8 cellular contexts compared by ENCODE assay signal in the genomic region with DNA sequence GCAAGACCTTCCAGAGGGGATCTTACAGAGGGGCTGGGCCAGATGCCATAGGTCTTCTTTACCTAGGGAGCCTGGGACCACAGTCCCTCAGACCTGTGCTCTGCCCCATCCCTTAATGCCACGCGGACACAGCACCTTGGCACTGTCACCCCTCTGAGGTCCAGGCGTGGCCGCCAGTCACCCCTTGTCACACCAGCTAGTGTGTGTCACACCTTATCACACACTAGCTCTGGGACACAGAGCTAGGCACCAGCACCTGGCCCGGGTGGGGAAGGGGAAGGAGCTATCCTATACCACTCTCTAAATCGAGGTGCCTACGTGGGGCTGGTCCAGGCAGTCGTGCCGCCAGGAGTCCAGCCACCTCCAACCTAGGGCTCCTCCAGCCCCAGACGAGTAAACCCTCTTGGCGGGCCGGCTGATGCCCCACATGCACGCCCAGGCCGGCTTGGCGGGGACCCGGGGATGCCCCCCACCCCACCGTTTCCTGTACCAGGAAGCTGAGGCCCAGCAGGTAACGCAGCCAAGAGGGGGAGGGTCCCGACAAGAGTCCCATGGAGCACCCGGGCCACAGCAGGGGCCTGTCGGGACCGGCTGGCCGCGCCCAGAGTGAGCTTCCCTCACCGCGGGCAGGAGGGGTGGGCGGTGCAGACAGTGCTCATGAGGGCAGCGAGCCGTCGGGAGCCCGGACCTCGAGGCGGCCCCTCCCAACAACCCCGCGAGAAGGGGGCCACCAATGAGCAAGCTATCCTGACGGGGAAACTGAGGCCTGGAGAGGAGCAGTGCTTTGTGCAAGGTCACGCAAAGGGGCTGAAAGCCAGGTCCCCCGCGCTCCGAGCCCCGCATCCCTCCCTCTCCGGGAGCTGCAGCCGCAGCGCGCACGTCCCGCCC. TPM values are rescaled to one million over a fixed set of nuclear protein-coding genes. Genes with fewer than 3 reads are reported as not detected.
DNase-seq lines count a peak whose midpoint lies in the region; ATAC-seq and TF ChIP-seq lines count a peak whose summit lies in the region.

No MANE protein-coding gene starts in this region.

- peak overlapping the region; percentile 82 for H3K4me3 ChIP-seq in DOHH2 (ENCODE audit: low read length)
- H3K4me3 ChIP-seq in colonic mucosa, result peak overlapping the region; percentile 84
- H3K4me3 ChIP-seq in lung, result peak overlapping the region; percentile 70

- peaks cover 10% of the 10 kb centered on the region for H3K27me3 Mint-ChIP-seq in T-helper 2 cell treated with Interferon-gamma antibody and Interleukin-4, amounts not matched to agents 5 μg/mL and 100 μg/mL, for 36 hours (ENCODE audit: low read depth)
- no peaks in the 10 kb centered on the region for H3K27me3 Mint-ChIP-seq in stimulated activated naive CD8-positive, alpha-beta T cell treated with anti-CD3 and anti-CD28 coated beads, Interleukin-15, Interleukin-2, amounts not matched to agents 100 ng/mL and 50 ng/mL, for 24 hours

- H3K9me3 ChIP-seq in DOHH2 (ENCODE audit: control insufficient read depth, insufficient read depth, low read length), result no peaks in the 10 kb centered on the region
- H3K9me3 ChIP-seq in colonic mucosa, result no peaks in the 10 kb centered on the region
- H3K9me3 ChIP-seq in lung (ENCODE audit: control insufficient read depth in 2 of 2, insufficient read depth in 1 of 2, low read length in 1 of 2), result no peaks in the 10 kb centered on the region

- intact Hi-C loops in colonic mucosa (cut with DNase I), result no loop called here

- H4K20me1 ChIP-seq in DOHH2 (ENCODE audit: control insufficient read depth, insufficient read depth, low read depth, low read length), result no peaks in the 10 kb centered on the region

- WGBS in lung, 2 donors, result 7 to 11% methylated on average over 47 of the region's 47 CpGs

- no peaks in the 10 kb centered on the region for H3F3A ChIP-seq in DOHH2 (ENCODE audit: control insufficient read depth, insufficient read depth)

- H3K27ac Mint-ChIP-seq in T-helper 2 cell treated with Interferon-gamma antibody and Interleukin-4, amounts not matched to agents 5 μg/mL and 100 μg/mL, for 36 hours, result no peak overlapping the region
- no peak overlapping the region for H3K27ac Mint-ChIP-seq in stimulated activated naive CD8-positive, alpha-beta T cell treated with anti-CD3 and anti-CD28 coated beads, Interleukin-15, Interleukin-2, amounts not matched to agents 100 ng/mL and 50 ng/mL, for 24 hours

- no peaks in the 10 kb centered on the region for H3K9me3 Mint-ChIP-seq in T-helper 2 cell treated with Interferon-gamma antibody and Interleukin-4, amounts not matched to agents 5 μg/mL and 100 μg/mL, for 36 hours
- no peaks in the 10 kb centered on the region for H3K9me3 Mint-ChIP-seq in stimulated activated naive CD8-positive, alpha-beta T cell treated with anti-CD3 and anti-CD28 coated beads, Interleukin-15, Interleukin-2, amounts not matched to agents 100 ng/mL and 50 ng/mL, for 24 hours

- H3K4me2 ChIP-seq in DOHH2 (ENCODE audit: low read length), result peak overlapping the region; percentile 95

- H3K27me3 ChIP-seq in DOHH2 (ENCODE audit: control insufficient read depth, low read length) (peaks cover 46% of the 10 kb centered on the region), colonic mucosa (no peaks in the 10 kb centered on the region), lung (ENCODE audit: control insufficient read depth, insufficient read depth) (no peaks in the 10 kb centered on the region)

- H3K4me1 ChIP-seq in DOHH2 (ENCODE audit: control insufficient read depth, low read length), result peaks cover 14% of the 10 kb centered on the region
- peaks cover 13% of the 10 kb centered on the region for H3K4me1 ChIP-seq in colonic mucosa
- peaks cover 0 to 5% of the 10 kb centered on the region in 2 donors for H3K4me1 ChIP-seq in lung (ENCODE audit: control insufficient read depth in 2 of 2, insufficient read depth in 2 of 2, low read length in 2 of 2)

- no peaks in the 10 kb centered on the region for H3K36me3 ChIP-seq in DOHH2 (ENCODE audit: control insufficient read depth, low read length)
- H3K36me3 ChIP-seq in colonic mucosa, result no peaks in the 10 kb centered on the region
- no peaks in the 10 kb centered on the region for H3K36me3 ChIP-seq in lung (ENCODE audit: control insufficient read depth in 2 of 2, insufficient read depth in 2 of 2, low read length in 2 of 2)

- no peak for TF ChIP-seq CTCF in DOHH2 (IDR thresholded peaks at IDR 0.05; ENCODE audit: low read depth, low read length, poor library complexity, severe bottlenecking)
- TF ChIP-seq CTCF in colonic mucosa (IDR thresholded peaks at IDR 0.05), result no peak
- no peak for TF ChIP-seq CTCF in lung (IDR thresholded peaks at IDR 0.05; ENCODE audit: control extremely low read depth, extremely low read depth)

- no peak overlapping the region for H3K27ac ChIP-seq in DOHH2 (ENCODE audit: low read depth, low read length)
- H3K27ac ChIP-seq in colonic mucosa, result peak overlapping the region; percentile 93
- peak overlapping the region in 1 of 2 donors; percentile 76 for H3K27ac ChIP-seq in lung (ENCODE audit: low read depth in 1 of 2, low read length in 1 of 2)

- H3K9me2 ChIP-seq in DOHH2 (replicated peaks; ENCODE audit: control insufficient read depth, low read length), result no peaks in the 10 kb centered on the region

- H3K4me3 Mint-ChIP-seq in T-helper 2 cell treated with Interferon-gamma antibody and Interleukin-4, amounts not matched to agents 5 μg/mL and 100 μg/mL, for 36 hours, result peak overlapping the region; percentile 58
- H3K4me3 Mint-ChIP-seq in stimulated activated naive CD8-positive, alpha-beta T cell treated with anti-CD3 and anti-CD28 coated beads, Interleukin-15, Interleukin-2, amounts not matched to agents 100 ng/mL and 50 ng/mL, for 24 hours, result peak overlapping the region; percentile 76

- peaks cover 6% of the 10 kb centered on the region for H3K4me1 Mint-ChIP-seq in T-helper 2 cell treated with Interferon-gamma antibody and Interleukin-4, amounts not matched to agents 5 μg/mL and 100 μg/mL, for 36 hours (ENCODE audit: low read depth)
- H3K4me1 Mint-ChIP-seq in stimulated activated naive CD8-positive, alpha-beta T cell treated with anti-CD3 and anti-CD28 coated beads, Interleukin-15, Interleukin-2, amounts not matched to agents 100 ng/mL and 50 ng/mL, for 24 hours (ENCODE audit: low read depth), result peaks cover 18% of the 10 kb centered on the region

- DNase-seq in T-helper 2 cell treated with Interferon-gamma antibody and Interleukin-4, amounts not matched to agents 5 μg/mL and 100 μg/mL, for 36 hours (ENCODE audit: low spot score), result peak; percentile 7
- peak; percentile 66 for DNase-seq in colonic mucosa
- peak; percentile 54 for DNase-seq in lung (ENCODE audit: low spot score)
- DNase-seq in mucosa of gallbladder (ENCODE audit: low spot score), result no peak

- peak overlapping the region; percentile 84 to 92 for H3K9ac ChIP-seq in colonic mucosa (ENCODE audit: low read depth in 2 of 2, low read length in 2 of 2)

- H3K79me2 ChIP-seq in DOHH2 (ENCODE audit: control insufficient read depth, low read length), result no peaks in the 10 kb centered on the region

- ATAC-seq in HG02938 (IDR thresholded peaks at IDR 0.05; ENCODE audit: unreplicated experiment) (peak; percentile 18), lung (ENCODE audit: insufficient read depth, low FRiP score) (peak; percentile 20), HG03439 (IDR thresholded peaks at IDR 0.05; ENCODE audit: unreplicated experiment) (no peak)

- no peaks in the 10 kb centered on the region for H3K36me3 Mint-ChIP-seq in T-helper 2 cell treated with Interferon-gamma antibody and Interleukin-4, amounts not matched to agents 5 μg/mL and 100 μg/mL, for 36 hours (ENCODE audit: low read depth)
- no peaks in the 10 kb centered on the region for H3K36me3 Mint-ChIP-seq in stimulated activated naive CD8-positive, alpha-beta T cell treated with anti-CD3 and anti-CD28 coated beads, Interleukin-15, Interleukin-2, amounts not matched to agents 100 ng/mL and 50 ng/mL, for 24 hours (ENCODE audit: low read depth)

RNA-seq across cellular contexts. Expression of gene CORO2A, which starts 0.6 kb away (rescaled TPM):
- 10 to 100 TPM; 53.8 to 68.1 TPM for total RNA-seq in colonic mucosa
- total RNA-seq in lung, result 10 to 100 TPM; 16.5 to 22.3 TPM
- polyA plus RNA-seq in lung, result 10 to 100 TPM in 1 of 2 donors, 1 to 10 TPM in 1; 6.8 to 13.0 TPM
- total RNA-seq in mucosa of gallbladder, result 129 TPM
